1 cellular context compared by ENCODE assay signal in genomic region chr6:31619805-31620585, GRCh38.
TF ChIP-seq lines count a peak whose summit lies in the region.

No MANE protein-coding gene starts in this region.

TF ChIP-seq in HepG2, 621 proteins besides CTCF, POLR2A, EP300 and RAD21 (continued from another document and continues in another):
- TF ChIP-seq NFRKB (IDR thresholded peaks at IDR 0.05) (no peak), LCORL (IDR thresholded peaks at IDR 0.05) (no peak), LCORL (CRISPR knock-in tag; IDR thresholded peaks at IDR 0.05) (no peak), ZNF512 (CRISPR knock-in tag; IDR thresholded peaks at IDR 0.05) (no peak), CENPX (CRISPR knock-in tag; IDR thresholded peaks at IDR 0.05) (no peak), NFATC3 (CRISPR knock-in tag; IDR thresholded peaks at IDR 0.05) (no peak), GLMP (CRISPR knock-in tag; IDR thresholded peaks at IDR 0.05; ENCODE audit: borderline replicate concordance) (no peak), ATF6 (CRISPR knock-in tag; conservative IDR thresholded peaks at IDR 0.05) (peak; percentile 50; the same call in 1 of the 2 replicates), FUBP1 (CRISPR knock-in tag; IDR thresholded peaks at IDR 0.05; ENCODE audit: borderline replicate concordance) (no peak), ZBTB4 (CRISPR knock-in tag; IDR thresholded peaks at IDR 0.05; ENCODE audit: borderline replicate concordance) (no peak), ZFP62 (CRISPR knock-in tag; IDR thresholded peaks at IDR 0.05) (no peak), ZNF317 (CRISPR knock-in tag; IDR thresholded peaks at IDR 0.05) (peak; percentile 78), STAT6 (CRISPR knock-in tag; IDR thresholded peaks at IDR 0.05; ENCODE audit: borderline replicate concordance) (no peak), SPEN (CRISPR knock-in tag; IDR thresholded peaks at IDR 0.05; ENCODE audit: low read depth) (peak; percentile 75), USF2 (IDR thresholded peaks at IDR 0.05; ENCODE audit: low read depth, low read length) (no peak), USF2 (CRISPR knock-in tag; IDR thresholded peaks at IDR 0.05; ENCODE audit: borderline replicate concordance) (no peak; the same call in 1 of the 2 replicates), MTERF4 (CRISPR knock-in tag; IDR thresholded peaks at IDR 0.05) (no peak; the same call in 1 of the 2 replicates), ZFP37 (CRISPR knock-in tag; IDR thresholded peaks at IDR 0.05; ENCODE audit: borderline replicate concordance) (no peak; the same call in 1 of the 2 replicates), ATF5 (CRISPR knock-in tag; IDR thresholded peaks at IDR 0.05; ENCODE audit: low read depth) (no peak), HMG20A (CRISPR knock-in tag; IDR thresholded peaks at IDR 0.05; ENCODE audit: borderline replicate concordance) (no peak), ZBTB8A (CRISPR knock-in tag; IDR thresholded peaks at IDR 0.05; ENCODE audit: borderline replicate concordance, low read depth) (peak; percentile 19; the same call in 1 of the 2 replicates), PLRG1 (conservative IDR thresholded peaks at IDR 0.05) (no peak), ZNF597 (CRISPR knock-in tag; IDR thresholded peaks at IDR 0.05) (no peak), KDM4B (CRISPR knock-in tag; IDR thresholded peaks at IDR 0.05) (no peak; the same call in 1 of the 2 replicates)
